Comparison of ENCODE assay signal across 15 cellular contexts in the genomic region with DNA sequence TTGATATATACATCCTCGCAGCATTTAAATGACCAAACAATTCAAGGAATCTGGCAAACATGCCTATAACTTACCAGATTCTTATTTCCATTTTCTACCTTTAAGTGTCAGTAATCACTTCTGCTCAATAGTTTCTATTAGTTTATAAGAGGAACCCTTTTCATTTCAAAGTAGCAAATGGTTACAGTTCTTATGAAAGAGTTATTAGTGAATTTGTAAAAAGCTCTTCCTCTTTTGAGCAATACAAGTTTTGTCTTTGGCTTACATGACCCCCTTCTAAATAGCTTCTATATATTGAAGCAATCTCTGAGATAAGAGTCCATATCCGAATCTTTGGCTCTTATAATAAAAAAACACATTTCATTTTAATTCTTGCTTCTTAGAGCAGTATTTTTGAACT.
"Had no signal": no experiment of that assay in that cellular context is flagged by ENCODE, and none has a peak within 500 bp of the region (broad histone marks: within the 10 kb centered on the region; RNA-seq: fewer than 3 reads in every experiment).

No MANE protein-coding gene starts in this region.

- H3K36me3 ChIP-seq: lower lobe of right lung, sigmoid colon, thyroid gland had no signal

- H3K4me1 ChIP-seq: sigmoid colon had no signal

- DNase-seq: activated gamma-delta T cell treated with Interleukin-2 at 50 U/mL for 16 hours; activated T-cell treated with anti-CD3 and anti-CD28 coated beads, Interleukin-2, amount 50 U/mL, for 1 hour; aorta; foreskin fibroblast; kidney; lower lobe of right lung; naive thymus-derived CD4-positive, alpha-beta T cell; retina; sigmoid colon; stimulated activated CD4-positive, alpha-beta T cell treated with anti-CD3 and anti-CD28 coated beads, Interleukin-15, amount 100 ng/mL, for 24 hours; stimulated activated CD4-positive, alpha-beta T cell treated with anti-CD3 and anti-CD28 coated beads, Interleukin-2, amount 100 ng/mL, for 48 hours; stimulated activated naive CD4-positive, alpha-beta T cell treated with Interleukin-2 at 50 U/mL for 16 hours; thyroid gland had no signal

- H3K4me3 ChIP-seq: lower lobe of right lung, sigmoid colon, smooth muscle cell, thyroid gland had no signal

- H3K4me2 ChIP-seq: smooth muscle cell had no signal

- ATAC-seq: lower lobe of right lung; naive thymus-derived CD4-positive, alpha-beta T cell; WTC11 had no signal

- H3K27ac ChIP-seq: lower lobe of right lung, sigmoid colon, thyroid gland had no signal

- H3K9me3 ChIP-seq: lower lobe of right lung, sigmoid colon, thyroid gland had no signal

- H3K27me3 ChIP-seq: sigmoid colon, thyroid gland had no signal
